In genomic region chr15:69451951-69452701, GRCh38 we compare ENCODE assay signal across 8 cellular contexts. TPM values are rescaled to one million over a fixed set of nuclear protein-coding genes. Genes with fewer than 3 reads are reported as not detected.
DNase-seq lines count a peak whose midpoint lies in the region; ATAC-seq and TF ChIP-seq lines count a peak whose summit lies in the region.

No MANE protein-coding gene starts in this region.

- TF ChIP-seq CTCF in VCaP (conservative IDR thresholded peaks at IDR 0.05) (no peak), esophagus squamous epithelium (IDR thresholded peaks at IDR 0.05) (no peak), nephron progenitor cell (IDR thresholded peaks at IDR 0.05) (no peak)

- H3K36me3 Mint-ChIP-seq in nephron progenitor cell (ENCODE audit: low read depth): peaks cover 42% of the 10 kb centered on the region

- H3K27me3 Mint-ChIP-seq in nephron progenitor cell (ENCODE audit: low read depth, poor library complexity): no peaks in the 10 kb centered on the region

- 18 to 27% methylated on average over 19 to 24 of the region's 32 CpGs for WGBS in esophagus squamous epithelium, 2 donors

- H3K4me3 Mint-ChIP-seq in nephron progenitor cell: peak overlapping the region; percentile 95

- no peaks in the 10 kb centered on the region for H3K9me3 ChIP-seq in esophagus squamous epithelium

- peaks cover 12 to 28% (median 21%) of the 10 kb centered on the region in 3 donors for H3K36me3 ChIP-seq in esophagus squamous epithelium

- no peak for TF ChIP-seq POLR2A in esophagus squamous epithelium (IDR thresholded peaks at IDR 0.05)

- intact Hi-C loops in esophagus squamous epithelium (cut with DNase I): no loop called here

- peaks cover 6 to 49% (median 26%) of the 10 kb centered on the region in 3 donors for H3K4me1 ChIP-seq in esophagus squamous epithelium

- H3K27me3 ChIP-seq in esophagus squamous epithelium: no peaks in the 10 kb centered on the region

- DNase-seq in D341Med (ENCODE audit: low spot score) (peak; percentile 39), esophagus squamous epithelium (lab: John Stamatoyannopoulos, UW) (no peak), nephron progenitor cell (no peak), GM19238 (ENCODE audit: insufficient read length, low spot score) (no peak)
- DNase-seq in activated CD4-positive, CD25-positive, alpha-beta regulatory T cell treated with anti-CD3 and anti-CD28 coated beads, Interleukin-2, amount 50 U/mL, for 72 hours: no peak

- peak overlapping the region; percentile 84 to 97 (median 90) for H3K4me3 ChIP-seq in esophagus squamous epithelium

- peak; percentile 27 for ATAC-seq in GM21367 (IDR thresholded peaks at IDR 0.05; ENCODE audit: unreplicated experiment)
- peak; percentile 23 for ATAC-seq in HG03558 (IDR thresholded peaks at IDR 0.05; ENCODE audit: extremely low read depth, unreplicated experiment)

- no peaks in the 10 kb centered on the region for H3K9me3 Mint-ChIP-seq in nephron progenitor cell

- H3K27ac ChIP-seq in VCaP: peak overlapping the region; percentile 93
- peak overlapping the region; percentile 95 to 96 (median 96) for H3K27ac ChIP-seq in esophagus squamous epithelium

- peaks cover 43% of the 10 kb centered on the region for H3K4me1 Mint-ChIP-seq in nephron progenitor cell

- peak overlapping the region; percentile 100 for H3K27ac Mint-ChIP-seq in nephron progenitor cell

RNA-seq across cellular contexts. Expression of gene RPLP1, which starts 0.5 kb away (rescaled TPM):
- 1,000 to 10,000 TPM in 1 of 4 donors, 100 to 1,000 TPM in 3; 358 to 1,172 (median 586) TPM for total RNA-seq in esophagus squamous epithelium

RNA-seq across cellular contexts. Expression of gene KIF23, which starts 38.0 kb away (rescaled TPM):
- total RNA-seq in esophagus squamous epithelium: 10 to 100 TPM; 13.5 to 33.2 (median 13.9) TPM
